ENCODE assay signal across 2 cellular contexts in genomic region chr12:118307069-118307954, GRCh38.
A peak's percentile ranks its signal among the peaks of the same experiment; 100 is the strongest.
TF ChIP-seq lines count a peak whose summit lies in the region.

No MANE protein-coding gene starts in this region.

TF ChIP-seq in GM23338, 12 proteins besides CTCF, POLR2A, EP300 and RAD21 (continued from another document):
- no peak for TF ChIP-seq REST (IDR thresholded peaks at IDR 0.05; ENCODE audit: unreplicated experiment)
- no peak for TF ChIP-seq EZH2 (IDR thresholded peaks at IDR 0.05; ENCODE audit: low read depth, unreplicated experiment)
- TF ChIP-seq ETS1 (IDR thresholded peaks at IDR 0.05): no peak
- TF ChIP-seq POLR2AphosphoS5 (IDR thresholded peaks at IDR 0.05; ENCODE audit: low read depth): no peak

TF ChIP-seq in GM12878, 131 proteins besides CTCF, POLR2A, EP300 and RAD21 (continues in another document):
- TF ChIP-seq MLLT1 (IDR thresholded peaks at IDR 0.05) (0 out of 2 replicates have a peak, but pooled peaks have one; percentile 26), IKZF2 (IDR thresholded peaks at IDR 0.05) (peak; percentile 58 to 62), NFIC (IDR thresholded peaks at IDR 0.05; ENCODE audit: low read depth, low read length) (peak; percentile 52; the same call in 1 of the 2 replicates), CUX1 (IDR thresholded peaks at IDR 0.05; ENCODE audit: insufficient replicate concordance, low read depth, low read length) (no peak), ESRRA (IDR thresholded peaks at IDR 0.05; ENCODE audit: low read length) (peak; percentile 21; the same call in 1 of the 2 replicates), PML (IDR thresholded peaks at IDR 0.05; ENCODE audit: low read length) (no peak), BHLHE40 (IDR thresholded peaks at IDR 0.05; ENCODE audit: borderline replicate concordance in 1 of 2, low read depth in 2 of 2, low read length in 1 of 2) (peak; percentile 35 to 42; a peak in 2 of 4 replicates), ZNF207 (IDR thresholded peaks at IDR 0.05; ENCODE audit: borderline replicate concordance) (no peak), PKNOX1 (IDR thresholded peaks at IDR 0.05) (peak; percentile 75), REST (IDR thresholded peaks at IDR 0.05; ENCODE audit: low read depth, low read length) (no peak), KDM1A (IDR thresholded peaks at IDR 0.05; ENCODE audit: borderline replicate concordance) (no peak), PAX8 (IDR thresholded peaks at IDR 0.05) (0 out of 2 replicates have a peak, but pooled peaks have one; percentile 8), BCL11A (IDR thresholded peaks at IDR 0.05; ENCODE audit: low read depth, low read length) (peak; percentile 42; the same call in 1 of the 2 replicates), NFYA (IDR thresholded peaks at IDR 0.05; ENCODE audit: borderline replicate concordance, low read depth, low read length) (no peak), NR2F1 (conservative IDR thresholded peaks at IDR 0.05) (peak; percentile 39; the same call in 1 of the 2 replicates), BRCA1 (IDR thresholded peaks at IDR 0.05; ENCODE audit: low read depth, low read length) (no peak), TARDBP (IDR thresholded peaks at IDR 0.05; ENCODE audit: borderline replicate concordance) (no peak), ZNF592 (IDR thresholded peaks at IDR 0.05) (no peak), JUNB (IDR thresholded peaks at IDR 0.05) (peak; percentile 81), MYC (IDR thresholded peaks at IDR 0.05; ENCODE audit: insufficient read depth, insufficient read length, insufficient replicate concordance, low read length, severe bottlenecking) (no peak), ZBTB11 (CRISPR knock-in tag; IDR thresholded peaks at IDR 0.05) (no peak), RAD51 (IDR thresholded peaks at IDR 0.05) (no peak), ETV6 (conservative IDR thresholded peaks at IDR 0.05 in 1 of 2, IDR thresholded peaks at IDR 0.05 in 1 of 2; ENCODE audit: borderline replicate concordance in 1 of 2, low read depth in 1 of 2) (no peak), DPF2 (IDR thresholded peaks at IDR 0.05) (peak; percentile 42; the same call in 1 of the 2 replicates), E2F8 (IDR thresholded peaks at IDR 0.05; ENCODE audit: low read depth, partially characterized antibody) (no peak), MEF2A (IDR thresholded peaks at IDR 0.05; ENCODE audit: insufficient read depth, low read depth, low read length) (no peak), FOXM1 (IDR thresholded peaks at IDR 0.05; ENCODE audit: low read depth, low read length) (no peak), ZBTB33 (IDR thresholded peaks at IDR 0.05) (no peak)
